Comparison of ENCODE assay signal across 12 cellular contexts in genomic region chr4:141329174-141329569, GRCh38.
A peak's percentile ranks its signal among the peaks of the same experiment; 100 is the strongest.
DNase-seq lines count a peak whose midpoint lies in the region; ATAC-seq, FAIRE-seq and TF ChIP-seq lines count a peak whose summit lies in the region.
"Had no signal": no experiment of that assay in that cellular context is flagged by ENCODE, and none has a peak within 500 bp of the region (broad histone marks: within the 10 kb centered on the region; RNA-seq: fewer than 3 reads in every experiment).

No MANE protein-coding gene starts in this region.

- no peaks in the 10 kb centered on the region for H3K9me1 ChIP-seq in keratinocyte (ENCODE audit: control insufficient read depth, extremely low read depth, insufficient read depth, low read length)

- BruUV-seq in HepG2 (replicated peaks; lab: Mats Ljungman, UMichigan): no TSS peak

- POLR2A ChIA-PET in HepG2 (lab: Yijun Ruan, JAX): no interaction called here

- H3K36me3 ChIP-seq in right lobe of liver (no peaks in the 10 kb centered on the region), HepG2 (replicated peaks in 1 of 2; ENCODE audit: control insufficient read depth in 1 of 2, insufficient read depth in 2 of 2, low read length in 2 of 2) (no peaks in the 10 kb centered on the region), SK-N-MC (ENCODE audit: insufficient read depth, low read length) (no peaks in the 10 kb centered on the region), keratinocyte (ENCODE audit: control insufficient read depth in 2 of 2, extremely low read depth in 1 of 2, insufficient read depth in 2 of 2, low read length in 2 of 2) (no peaks in the 10 kb centered on the region), aorta (ENCODE audit: control insufficient read depth in 1 of 2, insufficient read depth in 2 of 2, low read length in 1 of 2) (no peaks in the 10 kb centered on the region)

- 16% methylated on average over 3 of the region's 3 CpGs for WGBS in right lobe of liver (ENCODE audit: insufficient coverage, low coverage, low lambda C conversion rate, missing lambda C conversion rate)
- 0% methylated on average over 3 of the region's 3 CpGs for WGBS in HepG2 (ENCODE audit: low lambda C conversion rate)
- WGBS in aorta, 2 donors: 92 to 96% methylated on average over 3 of the region's 3 CpGs

- H3K27ac ChIP-seq in right lobe of liver (no peak overlapping the region), HepG2 (ENCODE audit: extremely low read length, insufficient read depth, low read length) (no peak overlapping the region), SK-N-MC (no peak overlapping the region), keratinocyte (ENCODE audit: control insufficient read depth, insufficient read depth, low read length) (no peak overlapping the region), aorta (ENCODE audit: low read depth in 1 of 2, low read length in 2 of 2) (no peak overlapping the region)
- H3K27ac ChIP-seq: C4-2B had no signal

- FAIRE-seq in HepG2 (lab: Jason Lieb, UNC): no peak
- FAIRE-seq in keratinocyte (lab: Jason Lieb, UNC): no peak

- DNase-seq in right lobe of liver: no peak
- no peak for DNase-seq in HepG2 (ENCODE audit: low spot score)
- peak; percentile 75 for DNase-seq in SK-N-MC (ENCODE audit: low read depth, low spot score)
- DNase-seq in keratinocyte (ENCODE audit: low read depth, low spot score): no peak
- DNase-seq in aorta: no peak
- DNase-seq in NCI-H526 (lab: John Stamatoyannopoulos, UW): no peak
- no peak for DNase-seq in NCI-H2107 (lab: John Stamatoyannopoulos, UW)
- no peak for DNase-seq in SW480 (ENCODE audit: low spot score)
- DNase-seq: cerebellar nuclear complex; head of caudate nucleus; stimulated activated naive B cell treated with anti-CD40 and anti-IgM and Interleukin-4, amounts not matched to agents 10 μg/mL and 1 μg/mL and 100 μg/mL, for 72 hours had no signal

- H3K9me3 ChIP-seq in right lobe of liver (no peaks in the 10 kb centered on the region), HepG2 (ENCODE audit: low read length) (no peaks in the 10 kb centered on the region), SK-N-MC (ENCODE audit: low read depth, low read length) (no peaks in the 10 kb centered on the region), keratinocyte (ENCODE audit: control insufficient read depth, low read depth, low read length) (no peaks in the 10 kb centered on the region), aorta (ENCODE audit: control insufficient read depth, low read length) (no peaks in the 10 kb centered on the region)

- no peak overlapping the region for H2AFZ ChIP-seq in HepG2 (ENCODE audit: low read length)
- H2AFZ ChIP-seq in keratinocyte (ENCODE audit: control insufficient read depth, low read length): no peak overlapping the region

- intact Hi-C loops in right lobe of liver (cut with DNase I) (no loop called here), HepG2 (cut with micrococcal nuclease; ENCODE audit: unreplicated experiment) (no loop called here), aorta (cut with DNase I) (no loop called here)

- no peaks in the 10 kb centered on the region for H3K79me2 ChIP-seq in HepG2 (ENCODE audit: insufficient read depth, low read length)
- H3K79me2 ChIP-seq in keratinocyte (ENCODE audit: control insufficient read depth, insufficient read depth, low read length): no peaks in the 10 kb centered on the region

- no peak overlapping the region for H3K9ac ChIP-seq in HepG2 (ENCODE audit: insufficient read depth, low read depth, low read length)
- no peak overlapping the region for H3K9ac ChIP-seq in SK-N-MC (ENCODE audit: insufficient read length)
- H3K9ac ChIP-seq in keratinocyte (ENCODE audit: control insufficient read depth, extremely low read depth, insufficient read depth, low read length): no peak overlapping the region

- TF ChIP-seq POLR2A in right lobe of liver (IDR thresholded peaks at IDR 0.05) (no peak), HepG2 (IDR thresholded peaks at IDR 0.05; ENCODE audit: insufficient read depth in 1 of 2, low read depth in 2 of 2, low read length in 2 of 2) (no peak)

- TF ChIP-seq RAD21 in HepG2 (CRISPR knock-in tag; IDR thresholded peaks at IDR 0.05): no peak

- in situ Hi-C loops in HepG2 (cut with HindIII; ENCODE audit: extremely low pct_ligation_motif_present, low pct_unique_long_range_greater_than_20kb): no loop called here

- H3K4me2 ChIP-seq in HepG2 (ENCODE audit: low read depth, low read length) (no peak overlapping the region), keratinocyte (ENCODE audit: control insufficient read depth, extremely low read depth, insufficient read depth, low read depth, low read length) (peak overlapping the region; percentile 10)

- peak; percentile 29 to 66 (median 44) for ATAC-seq in right lobe of liver
- no peak for ATAC-seq in HepG2
- peak; percentile 60 for ATAC-seq in aorta (ENCODE audit: low FRiP score)
- ATAC-seq: stimulated activated naive B cell treated with anti-CD40 and anti-IgM and Interleukin-4, amounts not matched to agents 10 μg/mL and 1 μg/mL and 100 μg/mL, for 72 hours had no signal

- TF ChIP-seq CTCF in right lobe of liver (IDR thresholded peaks at IDR 0.05) (no peak), HepG2 (CRISPR knock-in tag; IDR thresholded peaks at IDR 0.05) (no peak), keratinocyte (optimal IDR thresholded peaks at IDR 0.05 in 1 of 3, IDR thresholded peaks at IDR 0.05 in 1 of 3, conservative IDR thresholded peaks at IDR 0.05 in 1 of 3; ENCODE audit: extremely low read depth in 1 of 3, insufficient read depth in 2 of 3, low read length in 3 of 3) (no peak)

- H3K27me3 ChIP-seq in right lobe of liver: no peaks in the 10 kb centered on the region
- peaks cover 0 to 4% of the 10 kb centered on the region in 2 experiments; a peak in 1 of 5 replicates for H3K27me3 ChIP-seq in HepG2 (ENCODE audit: control insufficient read depth in 1 of 2, insufficient read depth in 2 of 2, low read length in 2 of 2)
- peaks cover 2% of the 10 kb centered on the region for H3K27me3 ChIP-seq in keratinocyte (ENCODE audit: control insufficient read depth, extremely low read depth, insufficient read depth, low read length)
- no peaks in the 10 kb centered on the region for H3K27me3 ChIP-seq in aorta (ENCODE audit: control insufficient read depth in 1 of 2, insufficient read depth in 2 of 2, low read length in 1 of 2)

- TF ChIP-seq EP300 in HepG2 (IDR thresholded peaks at IDR 0.05; ENCODE audit: low read depth in 2 of 2, low read length in 2 of 2) (no peak), HepG2 (CRISPR knock-in tag; IDR thresholded peaks at IDR 0.05; ENCODE audit: borderline replicate concordance) (no peak)

- H3K4me3 ChIP-seq in right lobe of liver: no peak overlapping the region
- H3K4me3 ChIP-seq in HepG2 (replicated peaks in 1 of 3; ENCODE audit: insufficient read depth in 1 of 3, low read depth in 2 of 3, low read length in 3 of 3): no peak overlapping the region
- no peak overlapping the region for H3K4me3 ChIP-seq in SK-N-MC
- H3K4me3 ChIP-seq in keratinocyte (ENCODE audit: control insufficient read depth in 2 of 3, extremely low read depth in 1 of 3, insufficient read depth in 2 of 3, low read depth in 1 of 3, low read length in 3 of 3): no peak overlapping the region
- H3K4me3 ChIP-seq in aorta (ENCODE audit: low read length in 2 of 2): no peak overlapping the region

- CTCF ChIA-PET in HepG2 (lab: Yijun Ruan, JAX; ENCODE audit: low intra/inter-chr PET ratio, low total read pairs): no interaction called here

- H4K20me1 ChIP-seq in HepG2 (ENCODE audit: insufficient read depth, low read length) (no peaks in the 10 kb centered on the region), keratinocyte (ENCODE audit: control insufficient read depth, extremely low read depth, insufficient read depth, low read length) (no peaks in the 10 kb centered on the region)

- dilution Hi-C loops in keratinocyte (cut with MboI; ENCODE audit: extremely low pct_ligation_motif_present, low sequenced_read_pairs): no loop called here

- H3K4me1 ChIP-seq in right lobe of liver: peaks cover 0 to 16% (median 0%) of the 10 kb centered on the region in 4 donors
- H3K4me1 ChIP-seq in HepG2 (ENCODE audit: insufficient read depth, low read length): no peaks in the 10 kb centered on the region
- H3K4me1 ChIP-seq in keratinocyte (ENCODE audit: control insufficient read depth, extremely low read depth, insufficient read depth, low read length): peaks cover 3% of the 10 kb centered on the region
- H3K4me1 ChIP-seq in aorta (ENCODE audit: control insufficient read depth in 1 of 2, insufficient read depth in 2 of 2, low read length in 2 of 2): peaks cover 0 to 2% of the 10 kb centered on the region in 2 donors

TF ChIP-seq in HepG2, 621 proteins besides CTCF, POLR2A, EP300 and RAD21 (continues in another document):
- TF ChIP-seq ZXDC (CRISPR knock-in tag; IDR thresholded peaks at IDR 0.05): no peak
- TF ChIP-seq, protein P1, sequence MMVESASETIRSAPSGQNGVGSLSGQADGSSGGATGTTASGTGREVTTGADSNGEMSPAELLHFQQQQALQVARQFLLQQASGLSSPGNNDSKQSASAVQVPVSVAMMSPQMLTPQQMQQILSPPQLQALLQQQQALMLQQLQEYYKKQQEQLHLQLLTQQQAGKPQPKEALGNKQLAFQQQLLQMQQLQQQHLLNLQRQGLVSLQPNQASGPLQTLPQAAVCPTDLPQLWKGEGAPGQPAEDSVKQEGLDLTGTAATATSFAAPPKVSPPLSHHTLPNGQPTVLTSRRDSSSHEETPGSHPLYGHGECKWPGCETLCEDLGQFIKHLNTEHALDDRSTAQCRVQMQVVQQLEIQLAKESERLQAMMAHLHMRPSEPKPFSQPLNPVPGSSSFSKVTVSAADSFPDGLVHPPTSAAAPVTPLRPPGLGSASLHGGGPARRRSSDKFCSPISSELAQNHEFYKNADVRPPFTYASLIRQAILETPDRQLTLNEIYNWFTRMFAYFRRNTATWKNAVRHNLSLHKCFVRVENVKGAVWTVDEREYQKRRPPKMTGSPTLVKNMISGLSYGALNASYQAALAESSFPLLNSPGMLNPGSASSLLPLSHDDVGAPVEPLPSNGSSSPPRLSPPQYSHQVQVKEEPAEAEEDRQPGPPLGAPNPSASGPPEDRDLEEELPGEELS (CRISPR knock-in tag; IDR thresholded peaks at IDR 0.05): no peak
